30 cellular contexts compared by ENCODE assay signal in genomic region chr7:130756316-130756715, GRCh38. TPM values are rescaled to one million over a fixed set of nuclear protein-coding genes. Genes with fewer than 3 reads are reported as not detected.
"Had no signal": no experiment of that assay in that cellular context is flagged by ENCODE, and none has a peak within 500 bp of the region (broad histone marks: within the 10 kb centered on the region; RNA-seq: fewer than 3 reads in every experiment).

No MANE protein-coding gene starts in this region.

- H3K4me2 ChIP-seq: neural progenitor cell, smooth muscle cell had no signal

- H3K27ac ChIP-seq: neural progenitor cell, ovary, parathyroid adenoma, psoas muscle, skin epidermis, spleen, suprapubic skin, testis, tibial artery, transverse colon, upper lobe of right lung, uterus had no signal

- H3K36me3 ChIP-seq: neural progenitor cell, ovary, spleen, suprapubic skin, tibial artery, transverse colon, upper lobe of right lung, uterus had no signal

- H3K9me3 ChIP-seq: ovary, psoas muscle, spleen, suprapubic skin, testis, tibial artery, transverse colon, upper lobe of right lung, uterus had no signal

- H3K27me3 ChIP-seq: neural progenitor cell, ovary, spleen, suprapubic skin, testis, transverse colon, uterus had no signal

- H3K9ac ChIP-seq: neural progenitor cell, parathyroid adenoma had no signal

- ATAC-seq: natural killer cell; psoas muscle; right cardiac atrium; sciatic nerve; stimulated activated memory B cell treated with anti-CD40 and anti-IgM and Interleukin-4, amounts not matched to agents 10 μg/mL and 1 μg/mL and 100 μg/mL, for 72 hours; stimulated activated naive CD8-positive, alpha-beta T cell treated with anti-CD3 and anti-CD28 coated beads, Interleukin-15, amount 100 ng/mL, for 72 hours; stimulated activated naive CD8-positive, alpha-beta T cell treated with anti-CD3 and anti-CD28 coated beads, Interleukin-15, Interleukin-2, amounts not matched to agents 100 U/mL and 50 U/mL, for 24 hours had no signal

- H3K4me1 ChIP-seq: neural progenitor cell, parathyroid adenoma, psoas muscle, suprapubic skin, testis, tibial artery, transverse colon, upper lobe of right lung, uterus had no signal

- H3K79me2 ChIP-seq: parathyroid adenoma had no signal

- H3K4me3 ChIP-seq: neural progenitor cell, ovary, psoas muscle, skin epidermis, smooth muscle cell, spleen, suprapubic skin, testis, tibial artery, transverse colon, upper lobe of right lung, uterus had no signal

- DNase-seq: natural killer cell; occipital lobe; ovary; posterior cingulate gyrus; psoas muscle; right cardiac atrium; spleen; stimulated activated CD4-positive, alpha-beta T cell treated with anti-CD3 and anti-CD28 coated beads, Interleukin-12 subunit alpha, Interleukin-12 subunit beta, amount 100 ng/mL, for 4 hours; stimulated activated CD4-positive, alpha-beta T cell treated with anti-CD3 and anti-CD28 coated beads, Interleukin-1b, Interleukin-23, amount 100 ng/mL, for 48 hours; stimulated activated CD4-positive, alpha-beta T cell treated with anti-CD3 and anti-CD28 coated beads, Interleukin-4, amount 100 ng/mL, for 1 hour; stimulated activated CD4-positive, alpha-beta T cell treated with anti-CD3 and anti-CD28 coated beads, Interleukin-4, amount 100 ng/mL, for 4 hours; stimulated activated CD8-positive, alpha-beta memory T cell treated with anti-CD3 and anti-CD28 coated beads, Interleukin-4, amount 100 ng/mL, for 48 hours; stimulated activated naive CD4-positive, alpha-beta T cell; stimulated activated naive CD8-positive, alpha-beta T cell treated with anti-CD3 and anti-CD28 coated beads, Interleukin-15, amount 100 ng/mL, for 72 hours; stimulated activated naive CD8-positive, alpha-beta T cell treated with anti-CD3 and anti-CD28 coated beads, Interleukin-15, Interleukin-2, amounts not matched to agents 100 U/mL and 50 U/mL, for 24 hours; substantia nigra; testis; tibial artery; transverse colon; upper lobe of right lung; uterus had no signal

- H2AFZ ChIP-seq: neural progenitor cell had no signal

RNA-seq across cellular contexts. Expression of gene KLF14, which starts 22.3 kb away (rescaled TPM):
- total RNA-seq: natural killer cell, occipital lobe, osteoblast, smooth muscle cell, upper lobe of right lung had no signal
- polyA plus RNA-seq: neural cell, smooth muscle cell had no signal
